8 cellular contexts compared by ENCODE assay signal in genomic region chr3:48548731-48549705, GRCh38. TPM values are rescaled to one million over a fixed set of nuclear protein-coding genes. Genes with fewer than 3 reads are reported as not detected.
A peak's percentile ranks its signal among the peaks of the same experiment; 100 is the strongest.
DNase-seq lines count a peak whose midpoint lies in the region; ATAC-seq and TF ChIP-seq lines count a peak whose summit lies in the region.

No MANE protein-coding gene starts in this region.

- DNase-seq in AG04450 (ENCODE audit: low read depth, low spot score) (no peak), M059J (ENCODE audit: low read depth) (peak; percentile 64), T-cell (peak; percentile 46 to 86 (median 78)), adrenal gland (peak; percentile 86 to 95 (median 88)), heart right ventricle (peak; percentile 86 to 87), psoas muscle (peak; percentile 88 to 91), aorta (peak; percentile 91 to 95)

- no peak overlapping the region for H3K27ac ChIP-seq in AG04450 (ENCODE audit: low read depth, low read length)
- no peak overlapping the region for H3K27ac ChIP-seq in adrenal gland
- H3K27ac ChIP-seq in heart right ventricle = no peak overlapping the region
- H3K27ac ChIP-seq in psoas muscle = no peak overlapping the region
- no peak overlapping the region for H3K27ac ChIP-seq in aorta (ENCODE audit: low read depth in 1 of 2, low read length in 2 of 2)

- no peaks in the 10 kb centered on the region for H3K36me3 Mint-ChIP-seq in T-cell

- H3K27me3 Mint-ChIP-seq in T-cell = no peaks in the 10 kb centered on the region

- TF ChIP-seq POLR2A in adrenal gland (IDR thresholded peaks at IDR 0.05) = no peak

- H3K36me3 ChIP-seq in adrenal gland (replicated peaks in 1 of 2) = peaks cover 0 to 4% of the 10 kb centered on the region in 2 donors
- peaks cover 0 to 23% (median 0%) of the 10 kb centered on the region in 9 donors for H3K36me3 ChIP-seq in heart right ventricle
- H3K36me3 ChIP-seq in psoas muscle (ENCODE audit: insufficient read depth in 1 of 2, low read depth in 1 of 2) = no peaks in the 10 kb centered on the region
- peaks cover 0 to 3% of the 10 kb centered on the region in 2 donors for H3K36me3 ChIP-seq in aorta (ENCODE audit: control insufficient read depth in 1 of 2, insufficient read depth in 2 of 2, low read length in 1 of 2)

- WGBS in adrenal gland, 4 donors = 50 to 66% (median 59%) methylated on average over 4 to 10 of the region's 10 CpGs
- WGBS in heart right ventricle, 2 donors = 65 to 66% methylated on average over 10 of the region's 10 CpGs
- WGBS in psoas muscle, 3 donors = 66 to 68% (median 67%) methylated on average over 10 of the region's 10 CpGs
- 67 to 70% methylated on average over 10 of the region's 10 CpGs for WGBS in aorta, 2 donors

- POLR2A ChIA-PET in AG04450 (lab: Yijun Ruan, JAX) = interaction anchor here (1.0 to 1.4 kb wide), 3 partner anchors 11 to 83 kb away, joined by 3 to 6 read pairs (median 3); a partner anchor contains a TSS
- POLR2A ChIA-PET in T-cell (lab: Charles Lee) = interaction anchor here in 1 of 2 donors (0.7 kb wide), 1 partner anchor 157 kb away, joined by 3 read pairs; no protein-coding TSS in a partner anchor

- H3K4me3 ChIP-seq in AG04450 (ENCODE audit: low read depth, low read length) (no peak overlapping the region), adrenal gland (no peak overlapping the region), heart right ventricle (no peak overlapping the region), psoas muscle (no peak overlapping the region), aorta (ENCODE audit: low read length in 2 of 2) (no peak overlapping the region)

- H3K4me3 Mint-ChIP-seq in T-cell = no peak overlapping the region

- H3K27me3 ChIP-seq in AG04450 (ENCODE audit: control insufficient read depth, insufficient read depth, low read length) (no peaks in the 10 kb centered on the region), adrenal gland (no peaks in the 10 kb centered on the region), heart right ventricle (no peaks in the 10 kb centered on the region), psoas muscle (ENCODE audit: insufficient read depth in 3 of 3, low read length in 2 of 3) (no peaks in the 10 kb centered on the region), aorta (ENCODE audit: control insufficient read depth in 1 of 2, insufficient read depth in 2 of 2, low read length in 1 of 2) (no peaks in the 10 kb centered on the region)

- TF ChIP-seq CTCF in AG04450 (IDR thresholded peaks at IDR 0.05; ENCODE audit: low read depth, low read length) (peak; percentile 97), adrenal gland (IDR thresholded peaks at IDR 0.05) (peak; percentile 95 to 98 (median 96)), heart right ventricle (IDR thresholded peaks at IDR 0.05) (peak; percentile 92 to 98 (median 95)), psoas muscle (IDR thresholded peaks at IDR 0.05) (peak; percentile 94)

- H3K9me3 ChIP-seq in AG04450 (ENCODE audit: control insufficient read depth, insufficient read depth, low read length) (no peaks in the 10 kb centered on the region), adrenal gland (replicated peaks in 1 of 3) (no peaks in the 10 kb centered on the region), heart right ventricle (no peaks in the 10 kb centered on the region), psoas muscle (no peaks in the 10 kb centered on the region), aorta (ENCODE audit: control insufficient read depth, low read length) (no peaks in the 10 kb centered on the region)

- no peak overlapping the region for H3K27ac Mint-ChIP-seq in T-cell

- intact Hi-C loops in adrenal gland (cut with DNase I) (loop anchor here in 1 of 2 donors (2.0 kb wide), 1 partner anchor 84 kb away; no protein-coding TSS in a partner anchor), heart right ventricle (cut with DNase I) (loop anchor here (1.0 to 10.0 kb wide), 8 partner anchors 47 to 274 kb away; partner anchors contain the start of gene SHISA5 (in 1 of the 10)), psoas muscle (cut with DNase I) (loop anchor here (1.0 to 5.0 kb wide), 4 partner anchors 42 to 277 kb away; no protein-coding TSS in a partner anchor), aorta (cut with DNase I) (loop anchor here (1.0 to 10.0 kb wide), 4 partner anchors 42 to 274 kb away; no protein-coding TSS in a partner anchor)

- CTCF ChIA-PET in AG04450 (lab: Charles Lee) = interaction anchor here (0.5 to 2.9 kb wide), 23 partner anchors 9 to 354 kb away, joined by 3 to 20 read pairs (median 4); partner anchors contain the start of genes CCDC51 and TMA7
- CTCF ChIA-PET in T-cell (lab: Charles Lee) = interaction anchor here (0.6 to 4.7 kb wide), 16 partner anchors 8 to 1233 kb away, joined by 3 to 51 read pairs (median 4); partner anchors contain the start of gene PFKFB4 (in 1 of the 2)

- no peaks in the 10 kb centered on the region for H3K4me1 ChIP-seq in adrenal gland (replicated peaks in 1 of 2)
- peaks cover 0 to 38% (median 5%) of the 10 kb centered on the region in 9 donors for H3K4me1 ChIP-seq in heart right ventricle
- peaks cover under 1% of the 10 kb centered on the region for H3K4me1 ChIP-seq in psoas muscle
- H3K4me1 ChIP-seq in aorta (ENCODE audit: control insufficient read depth in 1 of 2, insufficient read depth in 2 of 2, low read length in 2 of 2) = no peaks in the 10 kb centered on the region

- H3K4me1 Mint-ChIP-seq in T-cell = peaks cover 9 to 27% (median 19%) of the 10 kb centered on the region in 3 donors

- no peaks in the 10 kb centered on the region for H3K9me3 Mint-ChIP-seq in T-cell

- ATAC-seq in GM18520 (IDR thresholded peaks at IDR 0.05; ENCODE audit: unreplicated experiment) (peak; percentile 55), T-cell (replicated peaks in 1 of 4) (peak; percentile 89 to 99 (median 96)), heart right ventricle (peak; percentile 83 to 97 (median 94)), psoas muscle (peak; percentile 93 to 99 (median 94)), aorta (ENCODE audit: low FRiP score) (peak; percentile 93)

RNA-seq across cellular contexts. Expression of gene PFKFB4, which starts 7.6 kb away (rescaled TPM):
- polyA plus RNA-seq in AG04450 (2011; rRNA removed) = 6.1 and 7.2 TPM in 2 replicates
- 8.3 and 11.0 TPM in 2 replicates for polyA minus RNA-seq in AG04450 (2011; rRNA and poly(A)+ RNA removed)
- 19.5 and 31.0 TPM in 2 replicates for total RNA-seq in M059J (2014; rRNA removed; shearing (Covaris generic))
- 1 to 10 TPM; 1.8 to 4.2 (median 2.4) TPM for total RNA-seq in T-cell
- 10 to 100 TPM in 1 of 8 donors, 1 to 10 TPM in 7; 2.0 to 10.2 (median 4.3) TPM for total RNA-seq in adrenal gland
- polyA plus RNA-seq in adrenal gland = 1 to 10 TPM; 1.8 to 5.6 (median 4.5) TPM
- total RNA-seq in heart right ventricle = 1 to 10 TPM in 6 of 10 donors, under 1 TPM in 4; 0.40 to 7.7 (median 1.5) TPM
- 1 to 10 TPM in 1 of 2 donors, under 1 TPM in 1; 0.74 to 1.0 TPM for polyA plus RNA-seq in heart right ventricle
- 1 to 10 TPM in 3 of 4 donors, under 1 TPM in 1; 0.95 to 4.1 (median 1.6) TPM for total RNA-seq in psoas muscle
- 1 to 10 TPM in 1 of 3 donors, under 1 TPM in 2; 0.25 to 2.1 (median 0.59) TPM for polyA plus RNA-seq in psoas muscle
- total RNA-seq in aorta = 10 to 100 TPM in 1 of 2 donors, 1 to 10 TPM in 1; 7.2 to 14.6 TPM
- 1 to 10 TPM; 2.8 to 5.6 TPM for polyA plus RNA-seq in aorta

RNA-seq across cellular contexts. Expression of gene UCN2, which starts 14.6 kb away (rescaled TPM):
- 1.2 and 2.2 TPM in 2 replicates for polyA plus RNA-seq in AG04450 (2011; rRNA removed)
- 1.3 and 1.7 TPM in 2 replicates for polyA minus RNA-seq in AG04450 (2011; rRNA and poly(A)+ RNA removed)
- total RNA-seq in M059J (2014; rRNA removed; shearing (Covaris generic)) = 0.17 and 2.7 TPM in 2 replicates
- total RNA-seq in T-cell = under 1 TPM in 1 of 5 donors, not detected in 4; 0.16 TPM
- total RNA-seq in adrenal gland = under 1 TPM in 1 of 8 donors, not detected in 7; 0.14 TPM
- under 1 TPM in 2 of 3 donors, not detected in 1; 0.20 to 0.32 TPM for polyA plus RNA-seq in adrenal gland
- under 1 TPM in 4 of 10 donors, not detected in 6; 0.19 to 0.77 (median 0.28) TPM for total RNA-seq in heart right ventricle
- under 1 TPM; 0.06 to 0.22 TPM for polyA plus RNA-seq in heart right ventricle
- under 1 TPM in 1 of 4 donors, not detected in 3; 0.32 TPM for total RNA-seq in psoas muscle
- polyA plus RNA-seq in psoas muscle = under 1 TPM in 2 of 3 donors, not detected in 1; 0.12 to 0.17 TPM
- total RNA-seq in aorta = under 1 TPM in 1 of 2 donors, not detected in 1; 0.24 TPM
- polyA plus RNA-seq in aorta = 1 to 10 TPM in 1 of 2 donors, not detected in 1; 6.8 TPM

RNA-seq across cellular contexts. Expression of gene SHISA5, which starts 45.0 kb away (rescaled TPM):
- polyA plus RNA-seq in AG04450 (2011; rRNA removed) = 124 and 151 TPM in 2 replicates
- polyA minus RNA-seq in AG04450 (2011; rRNA and poly(A)+ RNA removed) = 131 and 171 TPM in 2 replicates
- total RNA-seq in M059J (2014; rRNA removed; shearing (Covaris generic)) = 282 and 311 TPM in 2 replicates
- total RNA-seq in T-cell = 100 to 1,000 TPM; 156 to 258 (median 217) TPM
- total RNA-seq in adrenal gland = 100 to 1,000 TPM; 110 to 167 (median 133) TPM
- 10 to 100 TPM; 77.2 to 89.4 (median 85.6) TPM for polyA plus RNA-seq in adrenal gland
- 10 to 100 TPM; 36.8 to 95.3 (median 52.9) TPM for total RNA-seq in heart right ventricle
- polyA plus RNA-seq in heart right ventricle = 10 to 100 TPM; 34.6 to 68.7 TPM
- 10 to 100 TPM; 23.9 to 34.7 (median 28.7) TPM for total RNA-seq in psoas muscle
- 10 to 100 TPM; 16.9 to 24.3 (median 23.1) TPM for polyA plus RNA-seq in psoas muscle
- total RNA-seq in aorta = 100 to 1,000 TPM; 170 to 183 TPM
- polyA plus RNA-seq in aorta = 100 to 1,000 TPM in 1 of 2 donors, 10 to 100 TPM in 1; 64.2 to 113 TPM

RNA-seq across cellular contexts. Expression of gene COL7A1, which starts 46.1 kb away (rescaled TPM):
- polyA plus RNA-seq in AG04450 (2011; rRNA removed) (19.8 and 25.8 TPM in 2 replicates), adrenal gland (10 to 100 TPM in 2 of 3 donors, under 1 TPM in 1; 0.35 to 66.9 (median 23.2) TPM), heart right ventricle (10 to 100 TPM in 1 of 2 donors, 1 to 10 TPM in 1; 7.7 to 63.5 TPM), psoas muscle (1 to 10 TPM; 1.6 to 3.5 (median 2.7) TPM), aorta (100 to 1,000 TPM in 1 of 2 donors, 1 to 10 TPM in 1; 3.9 to 217 TPM)
- polyA minus RNA-seq in AG04450 (2011; rRNA and poly(A)+ RNA removed) = 20.9 and 32.6 TPM in 2 replicates
- 17.0 and 33.1 TPM in 2 replicates for total RNA-seq in M059J (2014; rRNA removed; shearing (Covaris generic))
- total RNA-seq in T-cell (1 to 10 TPM in 3 of 5 donors, under 1 TPM in 2; 0.33 to 2.3 (median 1.3) TPM), adrenal gland (1 to 10 TPM in 7 of 8 donors, under 1 TPM in 1; 0.36 to 6.6 (median 2.2) TPM), heart right ventricle (10 to 100 TPM in 8 of 10 donors, 1 to 10 TPM in 2; 6.1 to 24.0 (median 12.6) TPM), psoas muscle (10 to 100 TPM in 1 of 4 donors, 1 to 10 TPM in 3; 5.1 to 22.2 (median 5.8) TPM), aorta (1 to 10 TPM; 5.4 to 6.7 TPM)
